ENCODE assay signal across 22 cellular contexts in genomic region chr4:116529129-116529528, GRCh38.
DNase-seq lines count a peak whose midpoint lies in the region; ATAC-seq, FAIRE-seq and TF ChIP-seq lines count a peak whose summit lies in the region.
"Had no signal": no experiment of that assay in that cellular context is flagged by ENCODE, and none has a peak within 500 bp of the region (broad histone marks: within the 10 kb centered on the region; RNA-seq: fewer than 3 reads in every experiment).

No MANE protein-coding gene starts in this region.

- H2BK5ac ChIP-seq in mesendoderm (ENCODE audit: low read length), result no peak overlapping the region

- H2AK5ac ChIP-seq in mesendoderm (ENCODE audit: low read length), result no peak overlapping the region

- in situ Hi-C loops in HepG2 (cut with HindIII; ENCODE audit: extremely low pct_ligation_motif_present, low pct_unique_long_range_greater_than_20kb), result no loop called here

- peak overlapping the region; percentile 36 for H2BK15ac ChIP-seq in mesendoderm (replicated peaks; ENCODE audit: low read depth)

- no peak overlapping the region for H2AFZ ChIP-seq in HepG2 (ENCODE audit: low read length)
- H2AFZ ChIP-seq in Loucy (ENCODE audit: low read length), result no peak overlapping the region

- ATAC-seq in HepG2, result no peak
- ATAC-seq in right lobe of liver, result no peak
- ATAC-seq in HG02642 (IDR thresholded peaks at IDR 0.05; ENCODE audit: poor library complexity, unreplicated experiment), result no peak
- ATAC-seq: CD8-positive, alpha-beta T cell had no signal

- H3F3A ChIP-seq in Loucy (ENCODE audit: low read depth), result peaks cover 7% of the 10 kb centered on the region; the same call in 1 of the 2 replicates

- H3K4me2 ChIP-seq in HepG2 (ENCODE audit: low read depth, low read length) (no peak overlapping the region), Loucy (ENCODE audit: low read depth, low read length, poor library complexity, severe bottlenecking) (peak overlapping the region; percentile 11), mesendoderm (ENCODE audit: low read length) (no peak overlapping the region)
- H3K4me2 ChIP-seq: BLaER1 had no signal

- intact Hi-C loops in HepG2 (cut with micrococcal nuclease; ENCODE audit: unreplicated experiment) (no loop called here), right lobe of liver (cut with DNase I) (no loop called here), A673 (cut with micrococcal nuclease; ENCODE audit: unreplicated experiment) (no loop called here)

- H3K27ac ChIP-seq in HepG2 (ENCODE audit: extremely low read length, insufficient read depth, low read length) (no peak overlapping the region), right lobe of liver (no peak overlapping the region), A673 (ENCODE audit: low read depth, low read length, poor library complexity, severe bottlenecking) (peak overlapping the region; percentile 42), mesendoderm (ENCODE audit: low read depth, low read length) (no peak overlapping the region)
- H3K27ac ChIP-seq: BLaER1, C4-2B had no signal

- H3K9me3 ChIP-seq in HepG2 (ENCODE audit: low read length) (no peaks in the 10 kb centered on the region), right lobe of liver (no peaks in the 10 kb centered on the region), A673 (ENCODE audit: low read depth, low read length, poor library complexity, severe bottlenecking) (no peaks in the 10 kb centered on the region), Loucy (ENCODE audit: insufficient read depth, low read depth, low read length) (no peaks in the 10 kb centered on the region)
- H3K9me3 ChIP-seq: BE2C, BLaER1 had no signal

- no peak overlapping the region for H3K23ac ChIP-seq in mesendoderm (ENCODE audit: low read length)

- FAIRE-seq in HepG2 (lab: Jason Lieb, UNC), result no peak
- FAIRE-seq: A204.1, G401.6, GM12891, GM19239 had no signal

- no peaks in the 10 kb centered on the region for H3K9me2 ChIP-seq in Loucy (replicated peaks; ENCODE audit: low read depth, low read length)

- POLR2A ChIA-PET in HepG2 (lab: Yijun Ruan, JAX) (no interaction called here), A673 (lab: Charles Lee; ENCODE audit: low non-redundant PET) (no interaction called here)

- TF ChIP-seq RAD21 in HepG2 (CRISPR knock-in tag; IDR thresholded peaks at IDR 0.05), result no peak

- H3K4me1 ChIP-seq in HepG2 (ENCODE audit: insufficient read depth, low read length) (no peaks in the 10 kb centered on the region), right lobe of liver (no peaks in the 10 kb centered on the region), A673 (ENCODE audit: insufficient read depth, low read length, poor library complexity, severe bottlenecking) (peaks cover 47% of the 10 kb centered on the region), Loucy (ENCODE audit: insufficient read depth, low read length, poor library complexity, severe bottlenecking) (peaks cover 47% of the 10 kb centered on the region), mesendoderm (ENCODE audit: control insufficient read depth, low read depth, low read length) (no peaks in the 10 kb centered on the region)

- WGBS in HepG2 (ENCODE audit: low lambda C conversion rate), result 0% methylated on average over 1 of the region's 1 CpG
- 32% methylated on average over 1 of the region's 1 CpG for WGBS in right lobe of liver (ENCODE audit: insufficient coverage, low coverage, low lambda C conversion rate, missing lambda C conversion rate)
- WGBS in mesendoderm (ENCODE audit: extremely low coverage, insufficient coverage, low lambda C conversion rate), result no CpG with 5 or more reads among the region's 1 CpG

- no peak for TF ChIP-seq POLR2A in HepG2 (IDR thresholded peaks at IDR 0.05; ENCODE audit: insufficient read depth in 1 of 2, low read depth in 2 of 2, low read length in 2 of 2)
- no peak for TF ChIP-seq POLR2A in right lobe of liver (IDR thresholded peaks at IDR 0.05)

- H3K27me3 ChIP-seq in HepG2 (ENCODE audit: control insufficient read depth in 1 of 2, insufficient read depth in 2 of 2, low read length in 2 of 2), result no peaks in the 10 kb centered on the region
- no peaks in the 10 kb centered on the region for H3K27me3 ChIP-seq in right lobe of liver
- no peaks in the 10 kb centered on the region for H3K27me3 ChIP-seq in A673 (replicated peaks; ENCODE audit: insufficient read depth, low read depth, low read length, poor library complexity)
- H3K27me3 ChIP-seq in Loucy (ENCODE audit: insufficient read depth, low read length, poor library complexity, severe bottlenecking), result no peaks in the 10 kb centered on the region
- no peaks in the 10 kb centered on the region for H3K27me3 ChIP-seq in mesendoderm (ENCODE audit: insufficient read depth, low read length, poor library complexity)
- H3K27me3 ChIP-seq: BE2C, BLaER1 had no signal

- no peaks in the 10 kb centered on the region for H3K79me1 ChIP-seq in mesendoderm (ENCODE audit: low read length)

- H4K5ac ChIP-seq in mesendoderm (ENCODE audit: low read length), result no peak overlapping the region

- no peaks in the 10 kb centered on the region for H3K79me2 ChIP-seq in HepG2 (ENCODE audit: insufficient read depth, low read length)
- no peaks in the 10 kb centered on the region for H3K79me2 ChIP-seq in Loucy (ENCODE audit: insufficient read depth, low read length)
- no peaks in the 10 kb centered on the region for H3K79me2 ChIP-seq in mesendoderm (ENCODE audit: control insufficient read depth, insufficient read depth, low read length)

- TF ChIP-seq CTCF in HepG2 (CRISPR knock-in tag; IDR thresholded peaks at IDR 0.05), result no peak
- TF ChIP-seq CTCF in right lobe of liver (IDR thresholded peaks at IDR 0.05), result no peak
- TF ChIP-seq CTCF in A673 (conservative IDR thresholded peaks at IDR 0.05; ENCODE audit: low read depth, low read length), result no peak
- TF ChIP-seq CTCF in Loucy (conservative IDR thresholded peaks at IDR 0.05; ENCODE audit: low read length), result no peak

- H3K4ac ChIP-seq in mesendoderm (ENCODE audit: low read depth, low read length), result no peak overlapping the region

- H4K20me1 ChIP-seq in HepG2 (ENCODE audit: insufficient read depth, low read length) (no peaks in the 10 kb centered on the region), Loucy (ENCODE audit: insufficient read depth, low read length, poor library complexity, severe bottlenecking) (no peaks in the 10 kb centered on the region)
- H4K20me1 ChIP-seq: BLaER1 had no signal

- TF ChIP-seq EP300 in HepG2 (IDR thresholded peaks at IDR 0.05; ENCODE audit: low read depth in 2 of 2, low read length in 2 of 2) (no peak), HepG2 (CRISPR knock-in tag; IDR thresholded peaks at IDR 0.05; ENCODE audit: borderline replicate concordance) (no peak)

- H3K36me3 ChIP-seq in HepG2 (replicated peaks in 1 of 2; ENCODE audit: control insufficient read depth in 1 of 2, insufficient read depth in 2 of 2, low read length in 2 of 2) (no peaks in the 10 kb centered on the region), right lobe of liver (no peaks in the 10 kb centered on the region), A673 (ENCODE audit: insufficient read depth, low read length, poor library complexity, severe bottlenecking) (no peaks in the 10 kb centered on the region), Loucy (ENCODE audit: insufficient read depth, low read length) (no peaks in the 10 kb centered on the region), mesendoderm (ENCODE audit: control insufficient read depth, insufficient read depth, low read length) (no peaks in the 10 kb centered on the region)
- H3K36me3 ChIP-seq: BE2C, BLaER1 had no signal

- no peak overlapping the region for H2BK120ac ChIP-seq in mesendoderm (ENCODE audit: low read depth, low read length)

- H4K8ac ChIP-seq in mesendoderm (ENCODE audit: low read depth, low read length), result no peak overlapping the region

- BruUV-seq in HepG2 (replicated peaks; lab: Mats Ljungman, UMichigan) (no TSS peak), A673 (replicated peaks; lab: Mats Ljungman, UMichigan) (no TSS peak)

- H3K56ac ChIP-seq in mesendoderm (ENCODE audit: low read length), result no peak overlapping the region

- no peak overlapping the region for H3K4me3 ChIP-seq in HepG2 (replicated peaks in 1 of 3; ENCODE audit: insufficient read depth in 1 of 3, low read depth in 2 of 3, low read length in 3 of 3)
- no peak overlapping the region for H3K4me3 ChIP-seq in right lobe of liver
- H3K4me3 ChIP-seq in A673 (ENCODE audit: low read depth, low read length, poor library complexity, severe bottlenecking), result no peak overlapping the region
- H3K4me3 ChIP-seq in Loucy (ENCODE audit: low read length, poor library complexity, severe bottlenecking), result no peak overlapping the region
- H3K4me3 ChIP-seq in mesendoderm (ENCODE audit: low read length), result no peak overlapping the region
- H3K4me3 ChIP-seq: BLaER1 had no signal

- no peak overlapping the region for H3K18ac ChIP-seq in mesendoderm (ENCODE audit: low read length)

- no peak for DNase-seq in HepG2 (ENCODE audit: low spot score)
- no peak for DNase-seq in right lobe of liver
- no peak for DNase-seq in A673 (ENCODE audit: low spot score)
- DNase-seq in mesendoderm, result no peak
- DNase-seq in C1 segment of cervical spinal cord (lab: John Stamatoyannopoulos, UW), result no peak
- no peak for DNase-seq in DMS153 (lab: John Stamatoyannopoulos, UW)
- DNase-seq: 8988T; ACHN; BE2C; CD4-positive, alpha-beta T cell; CD8-positive, alpha-beta T cell; DMS 273 treated with DMSO at 0.1 percent for 48 hours; DMS79 treated with DMSO at 0.1 percent for 48 hours; GF-D8 had no signal

- CTCF ChIA-PET in HepG2 (lab: Yijun Ruan, JAX; ENCODE audit: low intra/inter-chr PET ratio, low total read pairs) (no interaction called here), A673 (lab: Charles Lee) (no interaction called here)

- H3K9ac ChIP-seq in HepG2 (ENCODE audit: insufficient read depth, low read depth, low read length) (no peak overlapping the region), Loucy (ENCODE audit: low read depth, low read length, poor library complexity, severe bottlenecking) (no peak overlapping the region), mesendoderm (ENCODE audit: low read length) (no peak overlapping the region)
- H3K9ac ChIP-seq: BLaER1 had no signal

TF ChIP-seq in HepG2, 621 proteins besides CTCF, POLR2A, EP300 and RAD21:
- peak; percentile 54 to 60 for TF ChIP-seq MAFK (conservative IDR thresholded peaks at IDR 0.05 in 1 of 2, IDR thresholded peaks at IDR 0.05 in 1 of 2; ENCODE audit: low read length in 2 of 2)
- TF ChIP-seq ZFX (CRISPR knock-in tag; IDR thresholded peaks at IDR 0.05; ENCODE audit: low read depth), result no peak
- TF ChIP-seq MAFF (IDR thresholded peaks at IDR 0.05; ENCODE audit: low read depth, low read length), result peak; percentile 68
- no peak for TF ChIP-seq ZNF335 (CRISPR knock-in tag; IDR thresholded peaks at IDR 0.05)
- TF ChIP-seq RAD51 (IDR thresholded peaks at IDR 0.05; ENCODE audit: borderline replicate concordance), result no peak
- no peak for TF ChIP-seq PRPF4 (IDR thresholded peaks at IDR 0.05; ENCODE audit: low read depth, low read length, poor library complexity, severe bottlenecking)
